8 cellular contexts compared by ENCODE assay signal in genomic region chr14:56723418-56723817, GRCh38.
"Had no signal": no experiment of that assay in that cellular context is flagged by ENCODE, and none has a peak within 500 bp of the region (broad histone marks: within the 10 kb centered on the region; RNA-seq: fewer than 3 reads in every experiment).

No MANE protein-coding gene starts in this region.

- H3K36me3 Mint-ChIP-seq: IgD-negative memory B cell had no signal

- H3K4me3 Mint-ChIP-seq: IgD-negative memory B cell had no signal

- H3K4me3 ChIP-seq: HAP-1, K562 had no signal

- H3K9me3 Mint-ChIP-seq: IgD-negative memory B cell had no signal

- H3K36me3 ChIP-seq: HAP-1 had no signal

- ATAC-seq: HCT116, HepG2, K562 had no signal

- H3K4me1 ChIP-seq: HAP-1 had no signal

- DNase-seq: GOT3, H7, KG1 had no signal

- H3K4me1 Mint-ChIP-seq: IgD-negative memory B cell had no signal

- FAIRE-seq: HepG2, K562 had no signal

- H3K27ac Mint-ChIP-seq: IgD-negative memory B cell had no signal
